In the genomic region with DNA sequence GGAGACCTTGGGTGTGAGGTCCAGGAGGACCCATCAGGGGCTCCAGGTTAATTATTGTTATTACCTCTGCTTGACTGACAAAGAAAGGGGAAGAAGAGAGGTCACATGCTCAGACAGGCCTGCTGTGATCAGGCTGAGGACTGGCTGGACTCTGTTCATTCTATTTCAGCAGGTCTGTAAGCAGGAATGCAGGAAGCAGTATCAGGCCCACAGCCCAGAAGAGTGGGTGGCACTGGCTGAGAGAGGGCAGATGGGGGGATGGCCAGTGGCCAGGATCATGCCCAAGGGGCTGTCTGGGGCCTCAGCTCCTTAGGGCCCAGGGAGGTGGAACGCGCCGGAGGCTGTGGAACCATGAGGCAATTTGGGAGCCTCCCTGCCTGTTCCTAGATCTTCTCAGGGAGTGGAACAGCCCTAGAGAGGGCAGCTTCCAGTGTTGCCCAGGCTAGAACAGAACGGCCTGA, we compare ENCODE assay signal across 1 cellular context.
TF ChIP-seq lines count a peak whose summit lies in the region.

No MANE protein-coding gene starts in this region.

TF ChIP-seq in HepG2, 621 proteins besides CTCF, POLR2A, EP300 and RAD21 (continued from another document and continues in another):
- TF ChIP-seq ZBTB38 (CRISPR knock-in tag; IDR thresholded peaks at IDR 0.05): no peak
- TF ChIP-seq ZNF326 (CRISPR knock-in tag; IDR thresholded peaks at IDR 0.05; ENCODE audit: borderline replicate concordance): no peak
- no peak for TF ChIP-seq ZNF160 (CRISPR knock-in tag; IDR thresholded peaks at IDR 0.05)
- no peak for TF ChIP-seq ZBTB1 (CRISPR knock-in tag; IDR thresholded peaks at IDR 0.05; ENCODE audit: borderline replicate concordance)
- no peak for TF ChIP-seq ZNF510 (CRISPR knock-in tag; IDR thresholded peaks at IDR 0.05; ENCODE audit: low read depth)
- TF ChIP-seq FOSL2 (CRISPR knock-in tag; IDR thresholded peaks at IDR 0.05): peak; percentile 19; the same call in 1 of the 2 replicates
- TF ChIP-seq, protein P1, sequence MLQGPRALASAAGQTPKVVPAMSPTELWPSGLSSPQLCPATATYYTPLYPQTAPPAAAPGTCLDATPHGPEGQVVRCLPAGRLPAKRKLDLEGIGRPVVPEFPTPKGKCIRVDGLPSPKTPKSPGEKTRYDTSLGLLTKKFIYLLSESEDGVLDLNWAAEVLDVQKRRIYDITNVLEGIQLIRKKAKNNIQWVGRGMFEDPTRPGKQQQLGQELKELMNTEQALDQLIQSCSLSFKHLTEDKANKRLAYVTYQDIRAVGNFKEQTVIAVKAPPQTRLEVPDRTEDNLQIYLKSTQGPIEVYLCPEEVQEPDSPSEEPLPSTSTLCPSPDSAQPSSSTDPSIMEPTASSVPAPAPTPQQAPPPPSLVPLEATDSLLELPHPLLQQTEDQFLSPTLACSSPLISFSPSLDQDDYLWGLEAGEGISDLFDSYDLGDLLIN (CRISPR knock-in tag; IDR thresholded peaks at IDR 0.05; ENCODE audit: borderline replicate concordance): no peak
- no peak for TF ChIP-seq HOXD1 (CRISPR knock-in tag; IDR thresholded peaks at IDR 0.05)
- no peak for TF ChIP-seq KDM4B (CRISPR knock-in tag; IDR thresholded peaks at IDR 0.05)
- no peak for TF ChIP-seq HES4 (CRISPR knock-in tag; IDR thresholded peaks at IDR 0.05; ENCODE audit: borderline replicate concordance)
- no peak for TF ChIP-seq ZNF282 (IDR thresholded peaks at IDR 0.05; ENCODE audit: partially characterized antibody)
- TF ChIP-seq, protein P2, sequence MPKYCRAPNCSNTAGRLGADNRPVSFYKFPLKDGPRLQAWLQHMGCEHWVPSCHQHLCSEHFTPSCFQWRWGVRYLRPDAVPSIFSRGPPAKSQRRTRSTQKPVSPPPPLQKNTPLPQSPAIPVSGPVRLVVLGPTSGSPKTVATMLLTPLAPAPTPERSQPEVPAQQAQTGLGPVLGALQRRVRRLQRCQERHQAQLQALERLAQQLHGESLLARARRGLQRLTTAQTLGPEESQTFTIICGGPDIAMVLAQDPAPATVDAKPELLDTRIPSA (CRISPR knock-in tag; IDR thresholded peaks at IDR 0.05; ENCODE audit: borderline replicate concordance): no peak
- TF ChIP-seq ZNF12 (CRISPR knock-in tag; IDR thresholded peaks at IDR 0.05): no peak
- no peak for TF ChIP-seq ZNF124 (CRISPR knock-in tag; IDR thresholded peaks at IDR 0.05)
- TF ChIP-seq ZNF367 (CRISPR knock-in tag; IDR thresholded peaks at IDR 0.05; ENCODE audit: borderline replicate concordance): no peak
- TF ChIP-seq PITX1 (CRISPR knock-in tag; IDR thresholded peaks at IDR 0.05): 0 out of 2 replicates have a peak, but pooled peaks have one; percentile 48
- TF ChIP-seq NAIF1 (CRISPR knock-in tag; IDR thresholded peaks at IDR 0.05; ENCODE audit: borderline replicate concordance): no peak
- peak; percentile 67 for TF ChIP-seq HDAC2 (CRISPR knock-in tag; IDR thresholded peaks at IDR 0.05)
- no peak for TF ChIP-seq FOXA1 (IDR thresholded peaks at IDR 0.05)
- TF ChIP-seq FOXA1 (CRISPR knock-in tag; IDR thresholded peaks at IDR 0.05): no peak; the same call in 1 of the 2 replicates
- TF ChIP-seq, protein P3, sequence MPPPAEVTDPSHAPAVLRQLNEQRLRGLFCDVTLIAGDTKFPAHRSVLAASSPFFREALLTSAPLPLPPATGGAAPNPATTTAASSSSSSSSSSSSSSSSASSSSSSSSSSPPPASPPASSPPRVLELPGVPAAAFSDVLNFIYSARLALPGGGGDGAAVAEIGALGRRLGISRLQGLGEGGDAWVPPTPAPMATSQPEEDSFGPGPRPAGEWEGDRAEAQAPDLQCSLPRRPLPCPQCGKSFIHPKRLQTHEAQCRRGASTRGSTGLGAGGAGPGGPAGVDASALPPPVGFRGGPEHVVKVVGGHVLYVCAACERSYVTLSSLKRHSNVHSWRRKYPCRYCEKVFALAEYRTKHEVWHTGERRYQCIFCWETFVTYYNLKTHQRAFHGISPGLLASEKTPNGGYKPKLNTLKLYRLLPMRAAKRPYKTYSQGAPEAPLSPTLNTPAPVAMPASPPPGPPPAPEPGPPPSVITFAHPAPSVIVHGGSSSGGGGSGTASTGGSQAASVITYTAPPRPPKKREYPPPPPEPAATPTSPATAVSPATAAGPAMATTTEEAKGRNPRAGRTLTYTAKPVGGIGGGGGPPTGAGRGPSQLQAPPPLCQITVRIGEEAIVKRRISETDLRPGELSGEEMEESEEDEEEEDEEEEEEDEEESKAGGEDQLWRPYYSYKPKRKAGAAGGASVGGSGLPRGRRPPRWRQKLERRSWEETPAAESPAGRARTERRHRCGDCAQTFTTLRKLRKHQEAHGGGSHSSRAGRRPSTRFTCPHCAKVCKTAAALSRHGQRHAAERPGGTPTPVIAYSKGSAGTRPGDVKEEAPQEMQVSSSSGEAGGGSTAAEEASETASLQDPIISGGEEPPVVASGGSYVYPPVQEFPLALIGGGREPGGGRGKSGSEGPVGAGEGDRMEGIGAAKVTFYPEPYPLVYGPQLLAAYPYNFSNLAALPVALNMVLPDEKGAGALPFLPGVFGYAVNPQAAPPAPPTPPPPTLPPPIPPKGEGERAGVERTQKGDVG (CRISPR knock-in tag; IDR thresholded peaks at IDR 0.05; ENCODE audit: borderline replicate concordance): no peak
- TF ChIP-seq, protein P4, sequence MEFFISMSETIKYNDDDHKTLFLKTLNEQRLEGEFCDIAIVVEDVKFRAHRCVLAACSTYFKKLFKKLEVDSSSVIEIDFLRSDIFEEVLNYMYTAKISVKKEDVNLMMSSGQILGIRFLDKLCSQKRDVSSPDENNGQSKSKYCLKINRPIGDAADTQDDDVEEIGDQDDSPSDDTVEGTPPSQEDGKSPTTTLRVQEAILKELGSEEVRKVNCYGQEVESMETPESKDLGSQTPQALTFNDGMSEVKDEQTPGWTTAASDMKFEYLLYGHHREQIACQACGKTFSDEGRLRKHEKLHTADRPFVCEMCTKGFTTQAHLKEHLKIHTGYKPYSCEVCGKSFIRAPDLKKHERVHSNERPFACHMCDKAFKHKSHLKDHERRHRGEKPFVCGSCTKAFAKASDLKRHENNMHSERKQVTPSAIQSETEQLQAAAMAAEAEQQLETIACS (CRISPR knock-in tag; IDR thresholded peaks at IDR 0.05): no peak
- TF ChIP-seq SOX13 (IDR thresholded peaks at IDR 0.05): no peak
- peak in 1 of 2 experiments; percentile 64; a peak in 2 of 4 replicates for TF ChIP-seq SOX13 (CRISPR knock-in tag; conservative IDR thresholded peaks at IDR 0.05 in 1 of 2, IDR thresholded peaks at IDR 0.05 in 1 of 2)
- TF ChIP-seq MBNL3 (CRISPR knock-in tag; conservative IDR thresholded peaks at IDR 0.05): no peak
- no peak for TF ChIP-seq RBM22 (optimal IDR thresholded peaks at IDR 0.05; ENCODE audit: low read length)
- TF ChIP-seq, protein P5, sequence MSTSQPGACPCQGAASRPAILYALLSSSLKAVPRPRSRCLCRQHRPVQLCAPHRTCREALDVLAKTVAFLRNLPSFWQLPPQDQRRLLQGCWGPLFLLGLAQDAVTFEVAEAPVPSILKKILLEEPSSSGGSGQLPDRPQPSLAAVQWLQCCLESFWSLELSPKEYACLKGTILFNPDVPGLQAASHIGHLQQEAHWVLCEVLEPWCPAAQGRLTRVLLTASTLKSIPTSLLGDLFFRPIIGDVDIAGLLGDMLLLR (CRISPR knock-in tag; IDR thresholded peaks at IDR 0.05): 0 out of 2 replicates have a peak, but pooled peaks have one; percentile 50
- no peak for TF ChIP-seq ZNF777 (CRISPR knock-in tag; IDR thresholded peaks at IDR 0.05)
- TF ChIP-seq KDM6A (CRISPR knock-in tag; IDR thresholded peaks at IDR 0.05; ENCODE audit: low read depth): no peak
- TF ChIP-seq, protein P6, sequence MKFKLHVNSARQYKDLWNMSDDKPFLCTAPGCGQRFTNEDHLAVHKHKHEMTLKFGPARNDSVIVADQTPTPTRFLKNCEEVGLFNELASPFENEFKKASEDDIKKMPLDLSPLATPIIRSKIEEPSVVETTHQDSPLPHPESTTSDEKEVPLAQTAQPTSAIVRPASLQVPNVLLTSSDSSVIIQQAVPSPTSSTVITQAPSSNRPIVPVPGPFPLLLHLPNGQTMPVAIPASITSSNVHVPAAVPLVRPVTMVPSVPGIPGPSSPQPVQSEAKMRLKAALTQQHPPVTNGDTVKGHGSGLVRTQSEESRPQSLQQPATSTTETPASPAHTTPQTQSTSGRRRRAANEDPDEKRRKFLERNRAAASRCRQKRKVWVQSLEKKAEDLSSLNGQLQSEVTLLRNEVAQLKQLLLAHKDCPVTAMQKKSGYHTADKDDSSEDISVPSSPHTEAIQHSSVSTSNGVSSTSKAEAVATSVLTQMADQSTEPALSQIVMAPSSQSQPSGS (CRISPR knock-in tag; IDR thresholded peaks at IDR 0.05): 0 out of 2 replicates have a peak, but pooled peaks have one; percentile 23
- no peak for TF ChIP-seq ZBTB42 (CRISPR knock-in tag; IDR thresholded peaks at IDR 0.05)
- TF ChIP-seq, protein P7, sequence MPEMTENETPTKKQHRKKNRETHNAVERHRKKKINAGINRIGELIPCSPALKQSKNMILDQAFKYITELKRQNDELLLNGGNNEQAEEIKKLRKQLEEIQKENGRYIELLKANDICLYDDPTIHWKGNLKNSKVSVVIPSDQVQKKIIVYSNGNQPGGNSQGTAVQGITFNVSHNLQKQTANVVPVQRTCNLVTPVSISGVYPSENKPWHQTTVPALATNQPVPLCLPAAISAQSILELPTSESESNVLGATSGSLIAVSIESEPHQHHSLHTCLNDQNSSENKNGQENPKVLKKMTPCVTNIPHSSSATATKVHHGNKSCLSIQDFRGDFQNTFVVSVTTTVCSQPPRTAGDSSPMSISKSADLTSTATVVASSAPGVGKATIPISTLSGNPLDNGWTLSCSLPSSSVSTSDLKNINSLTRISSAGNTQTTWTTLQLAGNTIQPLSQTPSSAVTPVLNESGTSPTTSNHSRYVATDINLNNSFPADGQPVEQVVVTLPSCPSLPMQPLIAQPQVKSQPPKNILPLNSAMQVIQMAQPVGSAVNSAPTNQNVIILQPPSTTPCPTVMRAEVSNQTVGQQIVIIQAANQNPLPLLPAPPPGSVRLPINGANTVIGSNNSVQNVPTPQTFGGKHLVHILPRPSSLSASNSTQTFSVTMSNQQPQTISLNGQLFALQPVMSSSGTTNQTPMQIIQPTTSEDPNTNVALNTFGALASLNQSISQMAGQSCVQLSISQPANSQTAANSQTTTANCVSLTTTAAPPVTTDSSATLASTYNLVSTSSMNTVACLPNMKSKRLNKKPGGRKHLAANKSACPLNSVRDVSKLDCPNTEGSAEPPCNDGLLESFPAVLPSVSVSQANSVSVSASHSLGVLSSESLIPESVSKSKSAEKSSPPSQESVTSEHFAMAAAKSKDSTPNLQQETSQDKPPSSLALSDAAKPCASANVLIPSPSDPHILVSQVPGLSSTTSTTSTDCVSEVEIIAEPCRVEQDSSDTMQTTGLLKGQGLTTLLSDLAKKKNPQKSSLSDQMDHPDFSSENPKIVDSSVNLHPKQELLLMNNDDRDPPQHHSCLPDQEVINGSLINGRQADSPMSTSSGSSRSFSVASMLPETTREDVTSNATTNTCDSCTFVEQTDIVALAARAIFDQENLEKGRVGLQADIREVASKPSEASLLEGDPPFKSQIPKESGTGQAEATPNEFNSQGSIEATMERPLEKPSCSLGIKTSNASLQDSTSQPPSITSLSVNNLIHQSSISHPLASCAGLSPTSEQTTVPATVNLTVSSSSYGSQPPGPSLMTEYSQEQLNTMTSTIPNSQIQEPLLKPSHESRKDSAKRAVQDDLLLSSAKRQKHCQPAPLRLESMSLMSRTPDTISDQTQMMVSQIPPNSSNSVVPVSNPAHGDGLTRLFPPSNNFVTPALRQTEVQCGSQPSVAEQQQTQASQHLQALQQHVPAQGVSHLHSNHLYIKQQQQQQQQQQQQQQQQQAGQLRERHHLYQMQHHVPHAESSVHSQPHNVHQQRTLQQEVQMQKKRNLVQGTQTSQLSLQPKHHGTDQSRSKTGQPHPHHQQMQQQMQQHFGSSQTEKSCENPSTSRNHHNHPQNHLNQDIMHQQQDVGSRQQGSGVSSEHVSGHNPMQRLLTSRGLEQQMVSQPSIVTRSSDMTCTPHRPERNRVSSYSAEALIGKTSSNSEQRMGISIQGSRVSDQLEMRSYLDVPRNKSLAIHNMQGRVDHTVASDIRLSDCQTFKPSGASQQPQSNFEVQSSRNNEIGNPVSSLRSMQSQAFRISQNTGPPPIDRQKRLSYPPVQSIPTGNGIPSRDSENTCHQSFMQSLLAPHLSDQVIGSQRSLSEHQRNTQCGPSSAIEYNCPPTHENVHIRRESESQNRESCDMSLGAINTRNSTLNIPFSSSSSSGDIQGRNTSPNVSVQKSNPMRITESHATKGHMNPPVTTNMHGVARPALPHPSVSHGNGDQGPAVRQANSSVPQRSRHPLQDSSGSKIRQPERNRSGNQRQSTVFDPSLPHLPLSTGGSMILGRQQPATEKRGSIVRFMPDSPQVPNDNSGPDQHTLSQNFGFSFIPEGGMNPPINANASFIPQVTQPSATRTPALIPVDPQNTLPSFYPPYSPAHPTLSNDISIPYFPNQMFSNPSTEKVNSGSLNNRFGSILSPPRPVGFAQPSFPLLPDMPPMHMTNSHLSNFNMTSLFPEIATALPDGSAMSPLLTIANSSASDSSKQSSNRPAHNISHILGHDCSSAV (CRISPR knock-in tag; IDR thresholded peaks at IDR 0.05; ENCODE audit: borderline replicate concordance): no peak
- no peak for TF ChIP-seq U2AF2 (IDR thresholded peaks at IDR 0.05; ENCODE audit: low read depth, low read length)
- peak; percentile 62; the same call in 1 of the 2 replicates for TF ChIP-seq ZNF772 (CRISPR knock-in tag; IDR thresholded peaks at IDR 0.05)
- no peak for TF ChIP-seq ZNF619 (CRISPR knock-in tag; IDR thresholded peaks at IDR 0.05)
- TF ChIP-seq, protein P8, sequence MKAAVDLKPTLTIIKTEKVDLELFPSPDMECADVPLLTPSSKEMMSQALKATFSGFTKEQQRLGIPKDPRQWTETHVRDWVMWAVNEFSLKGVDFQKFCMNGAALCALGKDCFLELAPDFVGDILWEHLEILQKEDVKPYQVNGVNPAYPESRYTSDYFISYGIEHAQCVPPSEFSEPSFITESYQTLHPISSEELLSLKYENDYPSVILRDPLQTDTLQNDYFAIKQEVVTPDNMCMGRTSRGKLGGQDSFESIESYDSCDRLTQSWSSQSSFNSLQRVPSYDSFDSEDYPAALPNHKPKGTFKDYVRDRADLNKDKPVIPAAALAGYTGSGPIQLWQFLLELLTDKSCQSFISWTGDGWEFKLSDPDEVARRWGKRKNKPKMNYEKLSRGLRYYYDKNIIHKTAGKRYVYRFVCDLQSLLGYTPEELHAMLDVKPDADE (CRISPR knock-in tag; IDR thresholded peaks at IDR 0.05): no peak
- TF ChIP-seq ZNF558 (CRISPR knock-in tag; IDR thresholded peaks at IDR 0.05; ENCODE audit: borderline replicate concordance): no peak
- TF ChIP-seq NFATC3 (CRISPR knock-in tag; IDR thresholded peaks at IDR 0.05): no peak
- TF ChIP-seq, protein P9, sequence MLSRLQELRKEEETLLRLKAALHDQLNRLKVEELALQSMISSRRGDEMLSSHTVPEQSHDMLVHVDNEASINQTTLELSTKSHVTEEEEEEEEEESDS (CRISPR knock-in tag; IDR thresholded peaks at IDR 0.05; ENCODE audit: borderline replicate concordance): no peak
- 0 out of 2 replicates have a peak, but pooled peaks have one; percentile 16 for TF ChIP-seq PPARG (CRISPR knock-in tag; conservative IDR thresholded peaks at IDR 0.05)
- TF ChIP-seq SMARCE1 (IDR thresholded peaks at IDR 0.05; ENCODE audit: borderline replicate concordance): no peak
- no peak for TF ChIP-seq TRIM24 (CRISPR knock-in tag; IDR thresholded peaks at IDR 0.05)
- no peak for TF ChIP-seq SALL2 (CRISPR knock-in tag; IDR thresholded peaks at IDR 0.05)
- TF ChIP-seq, protein P10, sequence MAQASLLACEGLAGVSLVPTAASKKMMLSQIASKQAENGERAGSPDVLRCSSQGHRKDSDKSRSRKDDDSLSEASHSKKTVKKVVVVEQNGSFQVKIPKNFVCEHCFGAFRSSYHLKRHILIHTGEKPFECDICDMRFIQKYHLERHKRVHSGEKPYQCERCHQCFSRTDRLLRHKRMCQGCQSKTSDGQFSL (CRISPR knock-in tag; IDR thresholded peaks at IDR 0.05): peak; percentile 43; the same call in 1 of the 2 replicates
- TF ChIP-seq SNAPC2 (CRISPR knock-in tag; IDR thresholded peaks at IDR 0.05): no peak
- TF ChIP-seq TOE1 (CRISPR knock-in tag; IDR thresholded peaks at IDR 0.05): no peak
- peak; percentile 39; the same call in 1 of the 2 replicates for TF ChIP-seq HOXA3 (CRISPR knock-in tag; IDR thresholded peaks at IDR 0.05)
- no peak for TF ChIP-seq SRY (CRISPR knock-in tag; IDR thresholded peaks at IDR 0.05)
- no peak for TF ChIP-seq PHB2 (IDR thresholded peaks at IDR 0.05; ENCODE audit: partially characterized antibody)
